Comparison of ENCODE assay signal across 8 cellular contexts in the genomic region with DNA sequence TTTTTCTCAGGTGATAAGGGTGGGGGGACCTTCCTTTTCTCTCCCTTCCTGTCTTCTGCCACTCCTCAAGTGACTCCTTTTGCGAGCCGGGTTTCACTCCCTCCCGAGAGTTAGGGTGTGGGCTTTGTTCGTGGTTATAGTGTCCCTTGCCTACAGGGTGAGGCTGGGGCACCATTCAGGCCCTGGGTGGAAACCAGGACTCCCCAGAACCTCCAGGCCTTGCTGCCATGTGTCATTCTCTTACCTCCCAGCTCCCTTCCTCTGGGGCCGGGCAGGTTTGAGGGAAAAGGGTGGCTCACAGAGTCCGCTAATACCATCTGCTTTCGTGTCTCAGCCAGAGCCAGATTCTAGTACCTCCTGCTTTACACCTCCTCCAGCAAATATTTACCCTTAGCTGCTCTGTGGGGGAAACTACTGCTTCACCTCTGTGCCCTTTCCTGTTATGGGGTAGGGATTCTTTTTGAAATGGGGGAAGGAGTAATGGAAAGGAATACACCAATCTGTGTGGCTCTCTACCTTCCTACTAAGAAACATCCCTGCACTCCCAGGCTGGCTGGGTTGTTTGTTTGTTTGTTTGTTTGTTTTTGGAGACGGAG. TPM values are rescaled to one million over a fixed set of nuclear protein-coding genes. Genes with fewer than 3 reads are reported as not detected.
A peak's percentile ranks its signal among the peaks of the same experiment; 100 is the strongest.
DNase-seq lines count a peak whose midpoint lies in the region; ATAC-seq, FAIRE-seq and TF ChIP-seq lines count a peak whose summit lies in the region.

No MANE protein-coding gene starts in this region.

- no peaks in the 10 kb centered on the region for H3K9me3 ChIP-seq in GM23248 (ENCODE audit: low read depth)

- in situ Hi-C loops in GM23248 (cut with MboI), result no loop called here

- H3F3A ChIP-seq in GM23248 (ENCODE audit: insufficient read depth), result peaks cover 67% of the 10 kb centered on the region

- peak overlapping the region; percentile 97 for H3K27ac ChIP-seq in GM23248

- H3K79me2 ChIP-seq in GM23248 (ENCODE audit: insufficient read depth), result peaks cover 78% of the 10 kb centered on the region

- WGBS in GM23248 (ENCODE audit: low coverage in 1 of 2, low lambda C conversion rate in 2 of 2, missing lambda C conversion rate in 2 of 2), 2 experiments, result 21% methylated on average over 8 of the region's 8 CpGs

- no peak for FAIRE-seq in H54 (lab: Jason Lieb, UNC)

- TF ChIP-seq CTCF in fibroblast of mammary gland (conservative IDR thresholded peaks at IDR 0.05; ENCODE audit: control insufficient read depth, insufficient read depth, low read depth, low read length) (no peak), retinal pigment epithelial cell (conservative IDR thresholded peaks at IDR 0.05; ENCODE audit: low read depth, low read length) (no peak)

- H3K4me3 ChIP-seq in GM23248 (peak overlapping the region; percentile 99), fibroblast of mammary gland (ENCODE audit: control insufficient read depth, low read depth, low read length) (peak overlapping the region; percentile 98), retinal pigment epithelial cell (ENCODE audit: low read length) (peak overlapping the region; percentile 100)

- DNase-seq in GM23248 (peak; percentile 56), fibroblast of mammary gland (ENCODE audit: low read depth) (no peak), retinal pigment epithelial cell (ENCODE audit: low read depth) (no peak), hypothalamus (lab: John Stamatoyannopoulos, UW) (no peak), H54 (ENCODE audit: insufficient read length, low spot score) (no peak), C1 segment of cervical spinal cord (lab: John Stamatoyannopoulos, UW) (no peak)

- no peaks in the 10 kb centered on the region for H3K27me3 ChIP-seq in GM23248 (replicated peaks; ENCODE audit: insufficient read depth)

- peak overlapping the region; percentile 98 for H3K9ac ChIP-seq in GM23248

- H3K4me1 ChIP-seq in GM23248 (ENCODE audit: insufficient read depth), result peaks cover 51% of the 10 kb centered on the region

- no peaks in the 10 kb centered on the region for H4K20me1 ChIP-seq in GM23248 (ENCODE audit: insufficient read depth)

- ATAC-seq in SK-N-SH treated with all-trans-retinoic acid at 6 μM for 48 hours, result peak; percentile 1; the same call in 2 of the 3 replicates
- no peak for ATAC-seq in HG02973 (IDR thresholded peaks at IDR 0.05; ENCODE audit: unreplicated experiment)

- no peaks in the 10 kb centered on the region for H3K36me3 ChIP-seq in GM23248 (ENCODE audit: low read depth)

- no peaks in the 10 kb centered on the region for H3K9me2 ChIP-seq in GM23248 (ENCODE audit: insufficient read depth)

- H3K4me2 ChIP-seq in GM23248 (ENCODE audit: unreplicated experiment), result peak overlapping the region; percentile 84

- no peak overlapping the region for H2AFZ ChIP-seq in GM23248

- no peak for TF ChIP-seq POLR2A in H54 (IDR thresholded peaks at IDR 0.05; ENCODE audit: low read depth, low read length)

TF ChIP-seq in SK-N-SH treated with all-trans-retinoic acid at 6 μM for 48 hours, 23 proteins besides CTCF, POLR2A, EP300 and RAD21:
- no peak for TF ChIP-seq PPARA (CRISPR knock-in tag; IDR thresholded peaks at IDR 0.05; ENCODE audit: borderline replicate concordance)
- TF ChIP-seq, protein P1, sequence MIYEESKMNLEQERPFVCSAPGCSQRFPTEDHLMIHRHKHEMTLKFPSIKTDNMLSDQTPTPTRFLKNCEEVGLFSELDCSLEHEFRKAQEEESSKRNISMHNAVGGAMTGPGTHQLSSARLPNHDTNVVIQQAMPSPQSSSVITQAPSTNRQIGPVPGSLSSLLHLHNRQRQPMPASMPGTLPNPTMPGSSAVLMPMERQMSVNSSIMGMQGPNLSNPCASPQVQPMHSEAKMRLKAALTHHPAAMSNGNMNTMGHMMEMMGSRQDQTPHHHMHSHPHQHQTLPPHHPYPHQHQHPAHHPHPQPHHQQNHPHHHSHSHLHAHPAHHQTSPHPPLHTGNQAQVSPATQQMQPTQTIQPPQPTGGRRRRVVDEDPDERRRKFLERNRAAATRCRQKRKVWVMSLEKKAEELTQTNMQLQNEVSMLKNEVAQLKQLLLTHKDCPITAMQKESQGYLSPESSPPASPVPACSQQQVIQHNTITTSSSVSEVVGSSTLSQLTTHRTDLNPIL (CRISPR knock-in tag; IDR thresholded peaks at IDR 0.05; ENCODE audit: low read depth), result no peak
- TF ChIP-seq CSDC2 (CRISPR knock-in tag; IDR thresholded peaks at IDR 0.05), result no peak
- no peak for TF ChIP-seq ZNF70 (CRISPR knock-in tag; IDR thresholded peaks at IDR 0.05)
- no peak for TF ChIP-seq PATZ1 (CRISPR knock-in tag; IDR thresholded peaks at IDR 0.05; ENCODE audit: borderline replicate concordance)
- no peak for TF ChIP-seq ZC3H10 (CRISPR knock-in tag; IDR thresholded peaks at IDR 0.05)
- TF ChIP-seq TOX (CRISPR knock-in tag; IDR thresholded peaks at IDR 0.05; ENCODE audit: borderline replicate concordance), result no peak
- TF ChIP-seq, protein P2, sequence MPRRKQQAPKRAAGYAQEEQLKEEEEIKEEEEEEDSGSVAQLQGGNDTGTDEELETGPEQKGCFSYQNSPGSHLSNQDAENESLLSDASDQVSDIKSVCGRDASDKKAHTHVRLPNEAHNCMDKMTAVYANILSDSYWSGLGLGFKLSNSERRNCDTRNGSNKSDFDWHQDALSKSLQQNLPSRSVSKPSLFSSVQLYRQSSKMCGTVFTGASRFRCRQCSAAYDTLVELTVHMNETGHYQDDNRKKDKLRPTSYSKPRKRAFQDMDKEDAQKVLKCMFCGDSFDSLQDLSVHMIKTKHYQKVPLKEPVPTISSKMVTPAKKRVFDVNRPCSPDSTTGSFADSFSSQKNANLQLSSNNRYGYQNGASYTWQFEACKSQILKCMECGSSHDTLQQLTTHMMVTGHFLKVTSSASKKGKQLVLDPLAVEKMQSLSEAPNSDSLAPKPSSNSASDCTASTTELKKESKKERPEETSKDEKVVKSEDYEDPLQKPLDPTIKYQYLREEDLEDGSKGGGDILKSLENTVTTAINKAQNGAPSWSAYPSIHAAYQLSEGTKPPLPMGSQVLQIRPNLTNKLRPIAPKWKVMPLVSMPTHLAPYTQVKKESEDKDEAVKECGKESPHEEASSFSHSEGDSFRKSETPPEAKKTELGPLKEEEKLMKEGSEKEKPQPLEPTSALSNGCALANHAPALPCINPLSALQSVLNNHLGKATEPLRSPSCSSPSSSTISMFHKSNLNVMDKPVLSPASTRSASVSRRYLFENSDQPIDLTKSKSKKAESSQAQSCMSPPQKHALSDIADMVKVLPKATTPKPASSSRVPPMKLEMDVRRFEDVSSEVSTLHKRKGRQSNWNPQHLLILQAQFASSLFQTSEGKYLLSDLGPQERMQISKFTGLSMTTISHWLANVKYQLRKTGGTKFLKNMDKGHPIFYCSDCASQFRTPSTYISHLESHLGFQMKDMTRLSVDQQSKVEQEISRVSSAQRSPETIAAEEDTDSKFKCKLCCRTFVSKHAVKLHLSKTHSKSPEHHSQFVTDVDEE (CRISPR knock-in tag; IDR thresholded peaks at IDR 0.05), result no peak
- no peak for TF ChIP-seq TCF4 (CRISPR knock-in tag; IDR thresholded peaks at IDR 0.05; ENCODE audit: borderline replicate concordance)
- no peak for TF ChIP-seq ESRRG (CRISPR knock-in tag; IDR thresholded peaks at IDR 0.05)
- TF ChIP-seq SNAI2 (CRISPR knock-in tag; IDR thresholded peaks at IDR 0.05), result no peak
- TF ChIP-seq ZNF8 (CRISPR knock-in tag; IDR thresholded peaks at IDR 0.05), result no peak
- TF ChIP-seq CSRNP3 (CRISPR knock-in tag; IDR thresholded peaks at IDR 0.05), result no peak
- TF ChIP-seq ZFP3 (CRISPR knock-in tag; IDR thresholded peaks at IDR 0.05), result no peak

RNA-seq across cellular contexts. Expression of gene ACTN4, which starts 2.8 kb away (rescaled TPM):
- 467 and 477 TPM in 2 replicates for total RNA-seq in GM23248 (2014; rRNA removed; shearing (Covaris generic))
- 84.6 and 85.7 TPM in 2 replicates for polyA plus RNA-seq in GM23248 (2016; fragmentation: Nextera tagmentation; extraction: Ambion mirVana)

RNA-seq across cellular contexts. Expression of gene EIF3K, which starts 31.3 kb away (rescaled TPM):
- total RNA-seq in GM23248 (2014; rRNA removed; shearing (Covaris generic)), result 270 and 295 TPM in 2 replicates
- 143 and 151 TPM in 2 replicates for polyA plus RNA-seq in GM23248 (2016; fragmentation: Nextera tagmentation; extraction: Ambion mirVana)

RNA-seq across cellular contexts. Expression of gene MAP4K1, which starts 32.5 kb away (rescaled TPM):
- total RNA-seq in GM23248 (2014; rRNA removed; shearing (Covaris generic)), result not detected in 2 replicates
- polyA plus RNA-seq in GM23248 (2016; fragmentation: Nextera tagmentation; extraction: Ambion mirVana), result 0.63 and 1.0 TPM in 2 replicates
